In the genomic region with DNA sequence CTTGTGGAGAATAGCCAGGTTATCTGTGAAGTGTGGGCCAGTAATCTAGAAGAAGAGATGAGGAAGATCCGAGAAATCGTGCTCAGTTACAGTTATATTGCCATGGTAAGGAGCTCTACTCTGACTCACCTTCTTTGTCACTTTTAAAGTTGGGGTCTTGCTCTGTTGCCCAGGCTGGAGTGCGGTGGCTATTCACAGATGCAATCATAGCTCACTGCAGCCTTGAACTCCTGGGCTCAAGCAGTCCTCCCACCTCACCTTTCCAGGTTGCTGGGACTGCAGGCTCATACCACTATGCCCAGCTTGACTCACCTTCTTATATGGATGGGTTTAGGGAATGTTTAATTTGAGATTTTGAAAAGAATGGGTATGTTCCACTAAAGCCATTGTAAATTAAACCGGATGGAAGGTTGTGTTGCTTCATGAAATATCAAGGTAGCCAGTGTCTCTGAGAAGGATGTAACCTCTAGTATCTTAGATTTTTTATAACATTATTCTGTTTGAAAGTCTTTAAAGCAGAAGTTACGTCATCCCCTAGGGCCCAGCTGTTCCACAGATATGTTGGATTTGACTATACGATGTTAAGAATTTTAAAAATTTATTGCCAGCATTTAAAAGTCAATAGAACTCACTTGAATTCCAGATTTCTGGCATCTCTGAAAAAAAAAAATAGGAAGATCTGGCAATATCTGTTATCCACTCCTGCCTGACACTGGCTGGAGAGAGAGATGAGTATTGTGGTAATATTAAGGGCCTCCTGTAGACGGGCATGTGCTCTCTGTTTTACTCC, we compare ENCODE assay signal across 26 cellular contexts. TPM values are rescaled to one million over a fixed set of nuclear protein-coding genes. Genes with fewer than 3 reads are reported as not detected.
DNase-seq lines count a peak whose midpoint lies in the region; ATAC-seq and TF ChIP-seq lines count a peak whose summit lies in the region.
"Had no signal": no experiment of that assay in that cellular context is flagged by ENCODE, and none has a peak within 500 bp of the region (broad histone marks: within the 10 kb centered on the region; RNA-seq: fewer than 3 reads in every experiment).

No MANE protein-coding gene starts in this region.

- peaks cover 45% of the 10 kb centered on the region for H3K36me3 Mint-ChIP-seq in WTC11

- H3K4me3 ChIP-seq in neutrophil (ENCODE audit: low read depth in 1 of 2, low read length in 1 of 2), result no peak overlapping the region
- H3K4me3 ChIP-seq: ascending aorta, esophagus muscularis mucosa, ovary, right atrium auricular region, thyroid gland had no signal

- H3K4me1 ChIP-seq in neutrophil (ENCODE audit: control insufficient read depth in 1 of 2, insufficient read depth in 1 of 2, low read depth in 1 of 2, low read length in 1 of 2), result peaks cover 27 to 30% of the 10 kb centered on the region in 2 experiments

- TF ChIP-seq CTCF in WTC11 (IDR thresholded peaks at IDR 0.05) (no peak), neutrophil (IDR thresholded peaks at IDR 0.05) (no peak)

- H3K27ac ChIP-seq in neutrophil, result peak overlapping the region; percentile 23
- H3K27ac ChIP-seq: ascending aorta, esophagus muscularis mucosa, ovary, right atrium auricular region, thyroid gland had no signal

- H3K27me3 Mint-ChIP-seq in WTC11 (ENCODE audit: low read depth), result no peaks in the 10 kb centered on the region
- H3K27me3 Mint-ChIP-seq: activated CD8-positive, alpha-beta memory T cell treated with anti-CD3 and anti-CD28 coated beads, Interleukin-2, amount 10 ng/mL, durations not matched to agents 7 days and 5 days; IgD-negative memory B cell had no signal

- no peak for ATAC-seq in WTC11
- ATAC-seq: activated CD4-positive, CD25-positive, alpha-beta regulatory T cell treated with anti-CD3 and anti-CD28 coated beads, Interleukin-2, amount 50 U/mL, for 24 hours; activated CD8-positive, alpha-beta memory T cell treated with anti-CD3 and anti-CD28 coated beads, Interleukin-2, amount 10 ng/mL, durations not matched to agents 7 days and 5 days; CD8-positive, alpha-beta T cell had no signal

- H3K9me3 Mint-ChIP-seq in WTC11, result no peaks in the 10 kb centered on the region
- H3K9me3 Mint-ChIP-seq: CD8-positive, alpha-beta T cell; IgD-negative memory B cell had no signal

- peaks cover 46% of the 10 kb centered on the region for H3K36me3 ChIP-seq in neutrophil
- H3K36me3 ChIP-seq: ovary had no signal

- peaks cover 22% of the 10 kb centered on the region for H3K4me1 Mint-ChIP-seq in WTC11

- peak; percentile 33 for DNase-seq in activated CD8-positive, alpha-beta memory T cell treated with anti-CD3 and anti-CD28 coated beads, Interleukin-2, amount 50 U/mL, for 48 hours
- DNase-seq in activated CD8-positive, alpha-beta memory T cell treated with anti-CD3 and anti-CD28 coated beads for 24 hours, result no peak
- peak; percentile 21 for DNase-seq in EH (ENCODE audit: low read depth)
- no peak for DNase-seq in WTC11 (ENCODE audit: low spot score)
- no peak for DNase-seq in KG1 (lab: John Stamatoyannopoulos, UW)
- no peak for DNase-seq in central memory CD4-positive, alpha-beta T cell
- DNase-seq in Kasumi-1 (lab: John Stamatoyannopoulos, UW), result no peak
- DNase-seq: activated CD8-positive, alpha-beta memory T cell treated with anti-CD3 and anti-CD28 coated beads, Interleukin-2, amount 10 ng/mL, durations not matched to agents 7 days and 5 days; CD8-positive, alpha-beta T cell; DMS153; effector CD8-positive, alpha-beta T cell; GOT3; mammary epithelial cell; NCI-H1092 treated with DMSO at 0.1 percent for 48 hours; NCI-H2081; ovary; stimulated activated CD4-positive, alpha-beta T cell treated with anti-CD3 and anti-CD28 coated beads, Interleukin-15, amount 100 ng/mL, for 24 hours; T-helper 9 cell; thyroid gland had no signal

- H3K27me3 ChIP-seq in neutrophil, result no peaks in the 10 kb centered on the region
- H3K27me3 ChIP-seq: ascending aorta, esophagus muscularis mucosa, ovary, right atrium auricular region, thyroid gland had no signal

- H3K9me3 ChIP-seq in neutrophil, result no peaks in the 10 kb centered on the region
- H3K9me3 ChIP-seq: ascending aorta, esophagus muscularis mucosa, ovary, right atrium auricular region, thyroid gland had no signal

- POLR2A ChIA-PET in WTC11 (lab: Charles Lee), result no interaction called here

- no peak overlapping the region for H3K27ac Mint-ChIP-seq in WTC11
- H3K27ac Mint-ChIP-seq: activated CD8-positive, alpha-beta memory T cell treated with anti-CD3 and anti-CD28 coated beads, Interleukin-2, amount 10 ng/mL, durations not matched to agents 7 days and 5 days had no signal

- no peak overlapping the region for H3K4me3 Mint-ChIP-seq in WTC11
- H3K4me3 Mint-ChIP-seq: activated CD8-positive, alpha-beta memory T cell treated with anti-CD3 and anti-CD28 coated beads, Interleukin-2, amount 10 ng/mL, durations not matched to agents 7 days and 5 days had no signal

- CTCF ChIA-PET in WTC11 (lab: Charles Lee), result no interaction called here

TF ChIP-seq in WTC11, 78 proteins besides CTCF, POLR2A, EP300 and RAD21:
- peak; percentile 85 for TF ChIP-seq ZNF121 (CRISPR knock-in tag; IDR thresholded peaks at IDR 0.05)
- no peak for TF ChIP-seq ETV6 (CRISPR knock-in tag; IDR thresholded peaks at IDR 0.05)
- TF ChIP-seq, protein P1, sequence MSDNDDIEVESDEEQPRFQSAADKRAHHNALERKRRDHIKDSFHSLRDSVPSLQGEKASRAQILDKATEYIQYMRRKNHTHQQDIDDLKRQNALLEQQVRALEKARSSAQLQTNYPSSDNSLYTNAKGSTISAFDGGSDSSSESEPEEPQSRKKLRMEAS (CRISPR knock-in tag; IDR thresholded peaks at IDR 0.05), result no peak
- TF ChIP-seq, protein P2, sequence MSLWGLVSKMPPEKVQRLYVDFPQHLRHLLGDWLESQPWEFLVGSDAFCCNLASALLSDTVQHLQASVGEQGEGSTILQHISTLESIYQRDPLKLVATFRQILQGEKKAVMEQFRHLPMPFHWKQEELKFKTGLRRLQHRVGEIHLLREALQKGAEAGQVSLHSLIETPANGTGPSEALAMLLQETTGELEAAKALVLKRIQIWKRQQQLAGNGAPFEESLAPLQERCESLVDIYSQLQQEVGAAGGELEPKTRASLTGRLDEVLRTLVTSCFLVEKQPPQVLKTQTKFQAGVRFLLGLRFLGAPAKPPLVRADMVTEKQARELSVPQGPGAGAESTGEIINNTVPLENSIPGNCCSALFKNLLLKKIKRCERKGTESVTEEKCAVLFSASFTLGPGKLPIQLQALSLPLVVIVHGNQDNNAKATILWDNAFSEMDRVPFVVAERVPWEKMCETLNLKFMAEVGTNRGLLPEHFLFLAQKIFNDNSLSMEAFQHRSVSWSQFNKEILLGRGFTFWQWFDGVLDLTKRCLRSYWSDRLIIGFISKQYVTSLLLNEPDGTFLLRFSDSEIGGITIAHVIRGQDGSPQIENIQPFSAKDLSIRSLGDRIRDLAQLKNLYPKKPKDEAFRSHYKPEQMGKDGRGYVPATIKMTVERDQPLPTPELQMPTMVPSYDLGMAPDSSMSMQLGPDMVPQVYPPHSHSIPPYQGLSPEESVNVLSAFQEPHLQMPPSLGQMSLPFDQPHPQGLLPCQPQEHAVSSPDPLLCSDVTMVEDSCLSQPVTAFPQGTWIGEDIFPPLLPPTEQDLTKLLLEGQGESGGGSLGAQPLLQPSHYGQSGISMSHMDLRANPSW (CRISPR knock-in tag; conservative IDR thresholded peaks at IDR 0.05; ENCODE audit: low read depth), result no peak
- no peak for TF ChIP-seq SMAD3 (CRISPR knock-in tag; IDR thresholded peaks at IDR 0.05; ENCODE audit: borderline replicate concordance)
- TF ChIP-seq, protein P3, sequence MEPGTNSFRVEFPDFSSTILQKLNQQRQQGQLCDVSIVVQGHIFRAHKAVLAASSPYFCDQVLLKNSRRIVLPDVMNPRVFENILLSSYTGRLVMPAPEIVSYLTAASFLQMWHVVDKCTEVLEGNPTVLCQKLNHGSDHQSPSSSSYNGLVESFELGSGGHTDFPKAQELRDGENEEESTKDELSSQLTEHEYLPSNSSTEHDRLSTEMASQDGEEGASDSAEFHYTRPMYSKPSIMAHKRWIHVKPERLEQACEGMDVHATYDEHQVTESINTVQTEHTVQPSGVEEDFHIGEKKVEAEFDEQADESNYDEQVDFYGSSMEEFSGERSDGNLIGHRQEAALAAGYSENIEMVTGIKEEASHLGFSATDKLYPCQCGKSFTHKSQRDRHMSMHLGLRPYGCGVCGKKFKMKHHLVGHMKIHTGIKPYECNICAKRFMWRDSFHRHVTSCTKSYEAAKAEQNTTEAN (CRISPR knock-in tag; IDR thresholded peaks at IDR 0.05), result no peak
- TF ChIP-seq FOXP1 (CRISPR knock-in tag; IDR thresholded peaks at IDR 0.05; ENCODE audit: borderline replicate concordance), result no peak

RNA-seq across cellular contexts. Expression of a gene that starts 5.1 kb away (rescaled TPM):
- 51.7 to 58.6 TPM (median 54.4 TPM) in 3 replicates for total RNA-seq in WTC11 (2021)

RNA-seq across cellular contexts. Expression of a gene that starts 13.1 kb away (rescaled TPM):
- 3.9 to 6.0 TPM (median 5.5 TPM) in 3 replicates for total RNA-seq in WTC11 (2021)
- total RNA-seq: activated CD8-positive, alpha-beta memory T cell treated with anti-CD3 and anti-CD28 coated beads, Interleukin-2, amount 10 ng/mL, durations not matched to agents 7 days and 5 days; NCI-H460 had no signal

Comparison
In these comparisons a context has a peak if more than half of its experiments do, and no peak if none do; other contexts are left out.
1. DNase-seq: peak in activated CD8-positive, alpha-beta memory T cell treated with anti-CD3 and anti-CD28 coated beads, Interleukin-2, amount 50 U/mL, for 48 hours (single experiment) and EH (single experiment); none in activated CD8-positive, alpha-beta memory T cell treated with anti-CD3 and anti-CD28 coated beads for 24 hours (single experiment), WTC11 (single experiment), KG1 (single experiment), central memory CD4-positive, alpha-beta T cell (single experiment) and Kasumi-1 (0 of 2).